Comparison of ENCODE assay signal across 8 cellular contexts in genomic region chr6:28208180-28208659, GRCh38. TPM values are rescaled to one million over a fixed set of nuclear protein-coding genes. Genes with fewer than 3 reads are reported as not detected.
A peak's percentile ranks its signal among the peaks of the same experiment; 100 is the strongest.
DNase-seq lines count a peak whose midpoint lies in the region; ATAC-seq and TF ChIP-seq lines count a peak whose summit lies in the region.

No MANE protein-coding gene starts in this region.

- H3K27ac Mint-ChIP-seq in CD14-positive monocyte (no peak overlapping the region), IgD-negative memory B cell (peak overlapping the region in 2 of 3 donors; percentile 28 to 59), nephron (no peak overlapping the region)

- H3K4me1 Mint-ChIP-seq in CD14-positive monocyte, result peaks cover 33% of the 10 kb centered on the region
- H3K4me1 Mint-ChIP-seq in IgD-negative memory B cell, result peaks cover 13 to 25% (median 23%) of the 10 kb centered on the region in 3 donors
- peaks cover 38% of the 10 kb centered on the region for H3K4me1 Mint-ChIP-seq in nephron

- peaks cover 0 to 15% of the 10 kb centered on the region in 2 donors for H3K36me3 Mint-ChIP-seq in CD14-positive monocyte
- H3K36me3 Mint-ChIP-seq in IgD-negative memory B cell, result no peaks in the 10 kb centered on the region
- peaks cover 4% of the 10 kb centered on the region for H3K36me3 Mint-ChIP-seq in nephron (ENCODE audit: low read depth)

- H3K9me3 Mint-ChIP-seq in CD14-positive monocyte, result peaks cover 2 to 48% (median 37%) of the 10 kb centered on the region in 7 donors
- peaks cover 10 to 27% (median 18%) of the 10 kb centered on the region in 3 donors for H3K9me3 Mint-ChIP-seq in IgD-negative memory B cell
- peaks cover 12% of the 10 kb centered on the region for H3K9me3 Mint-ChIP-seq in nephron

- H3K36me3 ChIP-seq in duodenal mucosa (ENCODE audit: control insufficient read depth in 1 of 2, insufficient read depth in 2 of 2, low read length in 2 of 2), result no peaks in the 10 kb centered on the region

- TF ChIP-seq CTCF in CD14-positive monocyte (IDR thresholded peaks at IDR 0.05), result no peak
- no peak for TF ChIP-seq CTCF in nephron (IDR thresholded peaks at IDR 0.05; ENCODE audit: unreplicated experiment in 3 of 3)

- DNase-seq in CD14-positive monocyte (ENCODE audit: low spot score) (no peak), NCI-H510A treated with DMSO at 0.1 percent for 48 hours (lab: John Stamatoyannopoulos, UW) (no peak)

- ATAC-seq in GM18861 (IDR thresholded peaks at IDR 0.05; ENCODE audit: unreplicated experiment) (no peak), HG03039 (IDR thresholded peaks at IDR 0.05; ENCODE audit: unreplicated experiment) (no peak), GM21367 (IDR thresholded peaks at IDR 0.05; ENCODE audit: unreplicated experiment) (no peak)

- intact Hi-C loops in CD14-positive monocyte (cut with micrococcal nuclease), result no loop called here

- peak overlapping the region in 1 of 2 donors; percentile 11 for H3K9ac ChIP-seq in duodenal mucosa (ENCODE audit: low read depth in 1 of 2, low read length in 2 of 2)

- peaks cover 78 to 84% (median 79%) of the 10 kb centered on the region in 3 donors for H3K27me3 Mint-ChIP-seq in CD14-positive monocyte (ENCODE audit: low read depth in 3 of 3)
- peaks cover 68% of the 10 kb centered on the region for H3K27me3 Mint-ChIP-seq in IgD-negative memory B cell
- peaks cover 93% of the 10 kb centered on the region for H3K27me3 Mint-ChIP-seq in nephron (ENCODE audit: low read depth)

- H3K4me3 Mint-ChIP-seq in CD14-positive monocyte (peak overlapping the region; percentile 71 to 94), IgD-negative memory B cell (peak overlapping the region in 3 of 4 donors; percentile 0 to 65 (median 57)), nephron (peak overlapping the region; percentile 79 to 85 (median 85))

- H3K4me1 ChIP-seq in duodenal mucosa (ENCODE audit: control insufficient read depth in 1 of 2, insufficient read depth in 2 of 2, low read length in 2 of 2), result peaks cover 21 to 28% of the 10 kb centered on the region in 2 donors

- peaks cover 0 to under 1% of the 10 kb centered on the region in 2 donors for H3K9me3 ChIP-seq in duodenal mucosa (ENCODE audit: control insufficient read depth in 1 of 2, low read length in 2 of 2)

- peak overlapping the region; percentile 56 to 73 for H3K4me3 ChIP-seq in duodenal mucosa (ENCODE audit: low read depth in 1 of 2, low read length in 2 of 2)

- peaks cover 33 to 64% of the 10 kb centered on the region in 2 donors for H3K27me3 ChIP-seq in duodenal mucosa (ENCODE audit: control insufficient read depth in 1 of 2, insufficient read depth in 2 of 2, low read length in 2 of 2)

- H3K27ac ChIP-seq in duodenal mucosa (ENCODE audit: low read depth, low read length), result no peak overlapping the region

RNA-seq across cellular contexts. Expression of gene ZSCAN9, which starts 16.9 kb away (rescaled TPM):
- polyA plus RNA-seq in CD14-positive monocyte (1 to 10 TPM; 2.2 to 5.0 TPM), IgD-negative memory B cell (10.9 TPM)

RNA-seq across cellular contexts. Expression of gene ZKSCAN4, which starts 43.8 kb away (rescaled TPM):
- polyA plus RNA-seq in CD14-positive monocyte (1 to 10 TPM; 1.5 to 1.6 TPM), IgD-negative memory B cell (3.4 TPM)

RNA-seq across cellular contexts. Expression of gene NKAPL, which starts 50.9 kb away (rescaled TPM):
- polyA plus RNA-seq in CD14-positive monocyte (1 to 10 TPM in 1 of 2 donors, under 1 TPM in 1; 0.94 to 1.1 TPM), IgD-negative memory B cell (0.18 TPM)

RNA-seq across cellular contexts. Expression of gene ZSCAN26, which starts 58.7 kb away (rescaled TPM):
- polyA plus RNA-seq in CD14-positive monocyte (1 to 10 TPM; 3.4 to 3.5 TPM), IgD-negative memory B cell (21.6 TPM)

Comparison
In these comparisons a context has a peak if more than half of its experiments do, and no peak if none do; other contexts are left out.
1. H3K27ac Mint-ChIP-seq: peak in IgD-negative memory B cell (2 of 3); none in CD14-positive monocyte (0 of 7) and nephron (0 of 3).
2. Peak in every context shown above with its lines, with median percentiles within 50 percentile points of each other: H3K4me3 Mint-ChIP-seq.